In the genomic region with DNA sequence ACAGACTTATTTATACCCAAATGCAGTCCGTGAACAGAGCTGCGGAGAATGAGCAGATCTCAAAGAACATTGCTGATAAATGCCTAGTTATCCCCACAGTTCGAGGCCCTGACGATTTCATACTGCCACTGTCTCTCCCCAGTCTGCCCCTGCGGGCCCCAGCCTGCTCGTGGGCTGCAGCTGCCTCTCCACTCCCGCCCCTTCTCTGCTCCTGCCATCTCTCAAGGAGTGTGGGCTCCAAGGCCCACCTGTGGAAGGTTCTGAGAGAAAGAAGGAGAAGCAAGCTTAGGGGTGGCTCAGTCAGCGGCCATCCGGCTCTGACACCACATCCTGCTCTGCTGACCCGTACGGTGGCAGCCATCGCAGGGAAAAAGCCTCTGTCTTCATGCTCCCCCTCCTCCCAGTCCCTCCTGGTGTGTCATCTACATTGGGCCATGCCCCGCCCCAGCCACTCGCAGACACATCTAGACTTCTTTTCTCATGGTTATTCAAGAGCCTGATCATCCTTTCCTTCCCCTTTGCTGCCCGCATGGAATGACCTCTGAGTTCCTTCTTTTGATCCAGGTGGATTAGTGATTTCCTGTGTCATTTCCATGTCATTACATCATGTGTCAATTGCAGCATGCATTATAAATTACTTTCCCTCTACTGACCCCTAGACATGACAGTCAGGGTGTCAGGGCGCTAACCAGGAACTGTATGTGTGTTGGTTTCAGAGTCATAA, we compare ENCODE assay signal across 1 cellular context.
TF ChIP-seq lines count a peak whose summit lies in the region.

No MANE protein-coding gene starts in this region.

TF ChIP-seq in endothelial cell of umbilical vein, 7 proteins besides CTCF, POLR2A, EP300 and RAD21:
- TF ChIP-seq, protein P1, sequence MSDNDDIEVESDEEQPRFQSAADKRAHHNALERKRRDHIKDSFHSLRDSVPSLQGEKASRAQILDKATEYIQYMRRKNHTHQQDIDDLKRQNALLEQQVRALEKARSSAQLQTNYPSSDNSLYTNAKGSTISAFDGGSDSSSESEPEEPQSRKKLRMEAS (IDR thresholded peaks at IDR 0.05; ENCODE audit: insufficient read depth, insufficient read length): no peak
- TF ChIP-seq POLR2AphosphoS5 (IDR thresholded peaks at IDR 0.05; ENCODE audit: insufficient read depth, low read depth, low read length): peak; percentile 26
